33 cellular contexts compared by ENCODE assay signal in the genomic region with DNA sequence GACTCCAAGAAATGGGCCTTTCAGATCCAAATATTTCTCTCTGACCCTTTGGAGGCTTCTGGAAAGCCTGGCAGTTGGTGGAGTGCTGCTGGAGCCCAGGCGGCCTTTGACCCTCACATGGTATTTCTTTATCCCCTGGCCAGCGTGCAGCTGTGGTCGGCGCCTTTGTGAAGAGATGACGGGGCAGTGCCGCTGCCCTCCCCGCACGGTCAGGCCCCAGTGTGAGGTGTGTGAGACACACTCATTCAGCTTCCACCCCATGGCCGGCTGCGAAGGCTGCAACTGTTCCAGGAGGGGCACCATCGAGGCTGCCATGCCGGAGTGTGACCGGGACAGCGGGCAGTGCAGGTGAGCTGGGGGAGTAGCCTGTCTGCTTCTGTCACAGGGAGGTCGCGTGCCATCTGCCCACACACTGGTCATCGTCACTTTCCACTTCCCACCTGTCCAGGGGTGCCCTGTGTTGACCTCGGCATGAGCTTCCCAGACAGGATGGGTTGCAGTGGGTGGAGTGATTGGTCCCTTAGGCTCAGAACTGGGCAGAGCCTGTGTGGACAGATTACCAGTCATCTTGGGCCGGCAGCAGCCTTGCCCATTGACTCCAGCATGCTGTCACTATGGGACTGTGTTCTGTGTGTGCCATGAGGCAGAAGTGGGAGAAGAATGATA.
"Had no signal": no experiment of that assay in that cellular context is flagged by ENCODE, and none has a peak within 500 bp of the region (broad histone marks: within the 10 kb centered on the region; RNA-seq: fewer than 3 reads in every experiment).

No MANE protein-coding gene starts in this region.

- H3K27me3 ChIP-seq: brain microvascular endothelial cell, MG63 had no signal

- H3K36me3 ChIP-seq: brain microvascular endothelial cell had no signal

- H3K4me3 ChIP-seq: MG63, PC-9 had no signal

- DNase-seq: activated B cell treated with CpG ODN at 0.5 μM for 24 hours; activated CD4-positive, alpha-beta memory T cell treated with anti-CD3 and anti-CD28 coated beads for 36 hours; activated CD4-positive, alpha-beta T cell treated with anti-CD3 and anti-CD28 coated beads for 4 hours; activated CD4-positive, alpha-beta T cell treated with anti-CD3 and anti-CD28 coated beads, Interleukin-2, amount 50 U/mL, for 1 hour; activated CD4-positive, CD25-positive, alpha-beta regulatory T cell treated with anti-CD3 and anti-CD28 coated beads, Interleukin-2, amount 50 U/mL, for 72 hours; activated CD8-positive, alpha-beta memory T cell treated with anti-CD3 and anti-CD28 coated beads for 24 hours; activated CD8-positive, alpha-beta memory T cell treated with anti-CD3 and anti-CD28 coated beads, Interleukin-2, amount 10 ng/mL, durations not matched to agents 7 days and 5 days; activated CD8-positive, alpha-beta memory T cell treated with anti-CD3 and anti-CD28 coated beads, Interleukin-2, amount 50 U/mL, for 48 hours; activated effector memory CD4-positive, alpha-beta T cell treated with Interleukin-2 at 50 U/mL for 16 hours; activated naive CD4-positive, alpha-beta T cell treated with anti-CD3 and anti-CD28 coated beads, Interleukin-2, amount 10 ng/mL, durations not matched to agents 7 days and 5 days; activated naive CD8-positive, alpha-beta T cell treated with anti-CD3 and anti-CD28 coated beads, Interleukin-2, amount 50 U/mL, for 24 hours; activated T-cell treated with anti-CD3 and anti-CD28 coated beads, Interleukin-2, amount 50 U/mL, for 48 hours; anterior cingulate cortex; brain microvascular endothelial cell; Kasumi-1; KG1; MG63; NCI-H1048; NCI-H1105 treated with DMSO at 0.1 percent for 48 hours; NCI-H1436; NCI-H1694; NCI-H2029; NCI-H345; NCI-H524 treated with DMSO at 0.1 percent for 48 hours; NCI-H748 treated with DMSO at 0.1 percent for 48 hours; NK-92 treated with Interleukin-12 subunit alpha and Interleukin-12 subunit beta, amount 100 ng/mL, for 24 hours; PC-9; Right ventricle myocardium superior; SW 1271; T-helper 1 cell; T-helper 2 cell; T-helper 9 cell had no signal

- H3K9me3 ChIP-seq: MG63 had no signal

- H3K27ac ChIP-seq: brain microvascular endothelial cell, PC-9, RWPE1 had no signal

- H2AFZ ChIP-seq: PC-9 had no signal

- H3K4me2 ChIP-seq: PC-9 had no signal

- ATAC-seq: activated CD8-positive, alpha-beta memory T cell treated with anti-CD3 and anti-CD28 coated beads, Interleukin-2, amount 10 ng/mL, durations not matched to agents 7 days and 5 days; activated naive CD8-positive, alpha-beta T cell treated with anti-CD3 and anti-CD28 coated beads, Interleukin-2, amount 50 U/mL, for 24 hours had no signal
